ENCODE assay signal across 17 cellular contexts in the genomic region with DNA sequence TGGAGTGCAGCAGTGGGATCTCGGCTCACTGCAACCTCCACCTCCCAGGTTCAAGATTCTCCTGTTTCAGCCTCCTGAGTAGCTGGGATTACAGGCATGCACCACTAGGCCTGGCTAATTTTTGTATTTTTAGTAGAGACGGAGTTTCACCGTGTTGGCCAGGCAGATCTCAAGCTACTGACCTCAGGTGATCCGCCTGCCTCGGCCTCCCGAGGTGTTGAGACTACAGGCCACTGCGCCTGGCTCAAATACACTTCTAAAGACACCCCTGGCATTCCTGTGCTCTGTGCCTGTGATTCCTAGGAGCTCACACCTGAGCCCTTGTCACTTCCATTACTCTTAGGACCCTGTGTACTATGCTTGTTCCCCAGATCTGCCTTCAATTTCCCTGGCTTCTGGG. TPM values are rescaled to one million over a fixed set of nuclear protein-coding genes. Genes with fewer than 3 reads are reported as not detected.
DNase-seq lines count a peak whose midpoint lies in the region; TF ChIP-seq lines count a peak whose summit lies in the region.
"Not testable (repeated sequence)": the region's sequence is repeated elsewhere in the genome, so short reads cannot be mapped to it uniquely, and the experiment has no call there.
"Had no signal": no experiment of that assay in that cellular context is flagged by ENCODE, and none has a peak within 500 bp of the region (broad histone marks: within the 10 kb centered on the region; RNA-seq: fewer than 3 reads in every experiment).

No MANE protein-coding gene starts in this region.

- not testable (repeated sequence) for DNase-seq in T-helper 2 cell treated with Interferon-gamma antibody and Interleukin-4, amounts not matched to agents 5 μg/mL and 100 μg/mL, for 36 hours (ENCODE audit: low spot score); activated T-helper 1 cell treated with anti-CD3 and anti-CD28 coated beads, Interleukin-12 subunit alpha, Interleukin-12 subunit beta, Interleukin-2, Interleukin-4 antibody, amounts not matched to agents 30 ng/mL and 10 ng/mL and 1 ng/mL, durations not matched to agents 14 hours and 24 hours and 36 hours (ENCODE audit: low spot score); MCF 10A (ENCODE audit: unreplicated experiment); immature natural killer cell; neural crest cell (ENCODE audit: low read depth, low spot score)
- peak; percentile 79 to 82 for DNase-seq in thyroid gland

- POLR2A ChIA-PET in HEK293 (lab: Yijun Ruan, JAX), result interaction anchor here (0.7 kb wide), 2 partner anchors 35 to 314 kb away, joined by 3 read pairs; no protein-coding TSS in a partner anchor
- POLR2A ChIA-PET in MCF 10A (lab: Yijun Ruan, JAX), result interaction anchor here (0.6 kb wide), 1 partner anchor 758 kb away, joined by 5 read pairs; no protein-coding TSS in a partner anchor

- 53 to 58% methylated on average over 7 of the region's 7 CpGs for WGBS in thyroid gland, 2 donors

- not testable (repeated sequence) for TF ChIP-seq CTCF in HEK293 (tag by site-specific recombination; IDR thresholded peaks at IDR 0.05); MCF 10A (IDR thresholded peaks at IDR 0.05; ENCODE audit: unreplicated experiment); neural crest cell (conservative IDR thresholded peaks at IDR 0.05); thyroid gland (IDR thresholded peaks at IDR 0.05)

- intact Hi-C loops in activated T-helper 1 cell treated with anti-CD3 and anti-CD28 coated beads, Interleukin-12 subunit alpha, Interleukin-12 subunit beta, Interleukin-2, Interleukin-4 antibody, amounts not matched to agents 30 ng/mL and 10 ng/mL and 1 ng/mL, durations not matched to agents 14 hours and 24 hours and 36 hours (cut with micrococcal nuclease); MCF 10A (cut with micrococcal nuclease); thyroid gland (cut with DNase I): not testable (repeated sequence)

- H4K20me1 ChIP-seq in BLaER1, result peaks cover 59% of the 10 kb centered on the region

- H3K27me3 ChIP-seq in BLaER1, result peaks cover 26% of the 10 kb centered on the region
- not testable (repeated sequence) for H3K27me3 ChIP-seq in thyroid gland

- H3K4me1 Mint-ChIP-seq in T-helper 2 cell treated with Interferon-gamma antibody and Interleukin-4, amounts not matched to agents 5 μg/mL and 100 μg/mL, for 36 hours (ENCODE audit: low read depth), result peaks cover 17% of the 10 kb centered on the region
- H3K4me1 Mint-ChIP-seq in activated T-helper 1 cell treated with anti-CD3 and anti-CD28 coated beads, Interleukin-12 subunit alpha, Interleukin-12 subunit beta, Interleukin-2, Interleukin-4 antibody, amounts not matched to agents 30 ng/mL and 10 ng/mL and 1 ng/mL, durations not matched to agents 14 hours and 24 hours and 36 hours (ENCODE audit: low read depth), result peaks cover 30% of the 10 kb centered on the region
- peaks cover 26% of the 10 kb centered on the region for H3K4me1 Mint-ChIP-seq in MCF 10A (ENCODE audit: insufficient read depth, unreplicated experiment)
- peaks cover 38 to 43% of the 10 kb centered on the region in 2 donors for H3K4me1 Mint-ChIP-seq in immature natural killer cell
- H3K4me1 Mint-ChIP-seq in neural crest cell, result peaks cover 33% of the 10 kb centered on the region

- H3K9ac ChIP-seq in BLaER1, result not testable (repeated sequence)

- H3K4me3 ChIP-seq in BLaER1; HEK293 (ENCODE audit: low read depth, low read length); thyroid gland (replicated peaks in 1 of 3): not testable (repeated sequence)

- not testable (repeated sequence) for H3K27ac ChIP-seq in BLaER1; HEK293 (ENCODE audit: extremely low read depth, low read depth, low read length)
- peak overlapping the region; percentile 72 to 76 (median 74) for H3K27ac ChIP-seq in thyroid gland

- not testable (repeated sequence) for TF ChIP-seq POLR2A in thyroid gland (IDR thresholded peaks at IDR 0.05)

- peak overlapping the region; percentile 27 for H3K27ac Mint-ChIP-seq in T-helper 2 cell treated with Interferon-gamma antibody and Interleukin-4, amounts not matched to agents 5 μg/mL and 100 μg/mL, for 36 hours
- H3K27ac Mint-ChIP-seq in activated T-helper 1 cell treated with anti-CD3 and anti-CD28 coated beads, Interleukin-12 subunit alpha, Interleukin-12 subunit beta, Interleukin-2, Interleukin-4 antibody, amounts not matched to agents 30 ng/mL and 10 ng/mL and 1 ng/mL, durations not matched to agents 14 hours and 24 hours and 36 hours; neural crest cell (ENCODE audit: unreplicated experiment): not testable (repeated sequence)
- peak overlapping the region; percentile 29 for H3K27ac Mint-ChIP-seq in MCF 10A (ENCODE audit: low read depth, unreplicated experiment)
- H3K27ac Mint-ChIP-seq in immature natural killer cell, result peak overlapping the region; percentile 30 to 95 (median 82)

- H3K4me1 ChIP-seq in BLaER1 (peaks cover 18% of the 10 kb centered on the region), thyroid gland (peaks cover 26 to 53% of the 10 kb centered on the region in 2 donors)
- not testable (repeated sequence) for H3K4me1 ChIP-seq in HEK293 (ENCODE audit: control insufficient read depth, insufficient read depth, low read length)

- CTCF ChIA-PET in HEK293 (lab: Yijun Ruan, JAX) (interaction anchor here (0.7 to 1.2 kb wide), 3 partner anchors 18 to 102 kb away, joined by 3 to 4 read pairs (median 3); a partner anchor contains a TSS), MCF 10A (lab: Yijun Ruan, JAX) (interaction anchor here (0.7 kb wide), 1 partner anchor 12 kb away, joined by 3 read pairs; no protein-coding TSS in a partner anchor)

- H3K9me3 ChIP-seq in BLaER1; HEK293 (ENCODE audit: control insufficient read depth, insufficient read depth, low read depth, low read length); thyroid gland: not testable (repeated sequence)

- not testable (repeated sequence) for H3K9me3 Mint-ChIP-seq in T-helper 2 cell treated with Interferon-gamma antibody and Interleukin-4, amounts not matched to agents 5 μg/mL and 100 μg/mL, for 36 hours; activated T-helper 1 cell treated with anti-CD3 and anti-CD28 coated beads, Interleukin-12 subunit alpha, Interleukin-12 subunit beta, Interleukin-2, Interleukin-4 antibody, amounts not matched to agents 30 ng/mL and 10 ng/mL and 1 ng/mL, durations not matched to agents 14 hours and 24 hours and 36 hours; MCF 10A (ENCODE audit: unreplicated experiment); immature natural killer cell; neural crest cell

- H3K27me3 Mint-ChIP-seq in T-helper 2 cell treated with Interferon-gamma antibody and Interleukin-4, amounts not matched to agents 5 μg/mL and 100 μg/mL, for 36 hours (ENCODE audit: low read depth), result peaks cover 33% of the 10 kb centered on the region
- peaks cover 24% of the 10 kb centered on the region for H3K27me3 Mint-ChIP-seq in activated T-helper 1 cell treated with anti-CD3 and anti-CD28 coated beads, Interleukin-12 subunit alpha, Interleukin-12 subunit beta, Interleukin-2, Interleukin-4 antibody, amounts not matched to agents 30 ng/mL and 10 ng/mL and 1 ng/mL, durations not matched to agents 14 hours and 24 hours and 36 hours (ENCODE audit: insufficient read depth)
- H3K27me3 Mint-ChIP-seq in MCF 10A (ENCODE audit: insufficient read depth, unreplicated experiment) (peaks cover 33% of the 10 kb centered on the region), immature natural killer cell (ENCODE audit: low read depth in 3 of 3) (peaks cover 8 to 14% (median 8%) of the 10 kb centered on the region in 3 donors), neural crest cell (ENCODE audit: low read depth) (peaks cover 44% of the 10 kb centered on the region)

- H3K36me3 Mint-ChIP-seq in T-helper 2 cell treated with Interferon-gamma antibody and Interleukin-4, amounts not matched to agents 5 μg/mL and 100 μg/mL, for 36 hours (ENCODE audit: low read depth), result peaks cover 25% of the 10 kb centered on the region
- peaks cover 26% of the 10 kb centered on the region for H3K36me3 Mint-ChIP-seq in activated T-helper 1 cell treated with anti-CD3 and anti-CD28 coated beads, Interleukin-12 subunit alpha, Interleukin-12 subunit beta, Interleukin-2, Interleukin-4 antibody, amounts not matched to agents 30 ng/mL and 10 ng/mL and 1 ng/mL, durations not matched to agents 14 hours and 24 hours and 36 hours (ENCODE audit: low read depth)
- peaks cover 11% of the 10 kb centered on the region for H3K36me3 Mint-ChIP-seq in MCF 10A (ENCODE audit: insufficient read depth, unreplicated experiment)
- not testable (repeated sequence) for H3K36me3 Mint-ChIP-seq in immature natural killer cell; neural crest cell (ENCODE audit: low read depth)

- H3K4me3 Mint-ChIP-seq in T-helper 2 cell treated with Interferon-gamma antibody and Interleukin-4, amounts not matched to agents 5 μg/mL and 100 μg/mL, for 36 hours, result peak overlapping the region; percentile 97
- H3K4me3 Mint-ChIP-seq in activated T-helper 1 cell treated with anti-CD3 and anti-CD28 coated beads, Interleukin-12 subunit alpha, Interleukin-12 subunit beta, Interleukin-2, Interleukin-4 antibody, amounts not matched to agents 30 ng/mL and 10 ng/mL and 1 ng/mL, durations not matched to agents 14 hours and 24 hours and 36 hours, result peak overlapping the region; percentile 35
- peak overlapping the region; percentile 40 for H3K4me3 Mint-ChIP-seq in MCF 10A (ENCODE audit: unreplicated experiment)
- H3K4me3 Mint-ChIP-seq in immature natural killer cell, result peak overlapping the region; percentile 58 to 99 (median 87)
- peak overlapping the region; percentile 89 for H3K4me3 Mint-ChIP-seq in neural crest cell

- peak overlapping the region; percentile 85; the same call in 1 of the 2 replicates for H3K4me2 ChIP-seq in BLaER1

- H3K36me3 ChIP-seq in BLaER1, result peaks cover 27% of the 10 kb centered on the region
- H3K36me3 ChIP-seq in HEK293 (ENCODE audit: control insufficient read depth in 2 of 2, insufficient read depth in 1 of 2, low read length in 2 of 2), result peaks cover 14 to 24% of the 10 kb centered on the region in 2 experiments; a peak in 2 of 3 replicates
- peaks cover 6 to 22% of the 10 kb centered on the region in 2 donors for H3K36me3 ChIP-seq in thyroid gland

- not testable (repeated sequence) for BruUV-seq in MCF 10A (replicated peaks; lab: Mats Ljungman, UMichigan)

RNA-seq across cellular contexts. Expression of a gene that starts 13.6 kb away (rescaled TPM):
- total RNA-seq in activated T-helper 1 cell treated with anti-CD3 and anti-CD28 coated beads, Interleukin-12 subunit alpha, Interleukin-12 subunit beta, Interleukin-2, Interleukin-4 antibody, amounts not matched to agents 30 ng/mL and 10 ng/mL and 1 ng/mL, durations not matched to agents 14 hours and 24 hours and 36 hours, result 100 and 104 TPM in 2 replicates
- total RNA-seq in MCF 10A (2022) (55.6 and 62.7 TPM in 2 replicates), neural crest cell (109 and 113 TPM in 2 replicates), thyroid gland (100 to 1,000 TPM in 2 of 4 donors, 10 to 100 TPM in 2; 94.2 to 120 (median 105) TPM)
- 100 to 1,000 TPM in 2 of 3 donors, 10 to 100 TPM in 1; 88.4 to 124 (median 101) TPM for polyA plus RNA-seq in immature natural killer cell

RNA-seq across cellular contexts. Expression of a gene that starts 34.5 kb away (rescaled TPM):
- total RNA-seq in activated T-helper 1 cell treated with anti-CD3 and anti-CD28 coated beads, Interleukin-12 subunit alpha, Interleukin-12 subunit beta, Interleukin-2, Interleukin-4 antibody, amounts not matched to agents 30 ng/mL and 10 ng/mL and 1 ng/mL, durations not matched to agents 14 hours and 24 hours and 36 hours, result 40.6 and 45.5 TPM in 2 replicates
- 10.1 and 13.2 TPM in 2 replicates for total RNA-seq in MCF 10A (2022)
- 100 to 1,000 TPM; 129 to 151 (median 150) TPM for polyA plus RNA-seq in immature natural killer cell
- 14.1 and 15.2 TPM in 2 replicates for total RNA-seq in neural crest cell
- 10 to 100 TPM; 21.5 to 56.6 (median 31.5) TPM for total RNA-seq in thyroid gland

RNA-seq across cellular contexts. Expression of a gene that starts 37.2 kb away (rescaled TPM):
- total RNA-seq in activated T-helper 1 cell treated with anti-CD3 and anti-CD28 coated beads, Interleukin-12 subunit alpha, Interleukin-12 subunit beta, Interleukin-2, Interleukin-4 antibody, amounts not matched to agents 30 ng/mL and 10 ng/mL and 1 ng/mL, durations not matched to agents 14 hours and 24 hours and 36 hours, result 0.91 TPM in 1 of 2 replicates, not detected in the other
- total RNA-seq in MCF 10A (2022), result 0.70 TPM in 1 of 2 replicates, not detected in the other
- polyA plus RNA-seq in immature natural killer cell, result not detected
- 6.9 and 9.9 TPM in 2 replicates for total RNA-seq in neural crest cell
- total RNA-seq in thyroid gland, result not detected
- total RNA-seq: lung microvascular endothelial cell, omental fat pad, renal cortical epithelial cell, upper lobe of right lung had no signal

RNA-seq across cellular contexts. Expression of a gene that starts 37.7 kb away (rescaled TPM):
- not detected in 2 replicates for total RNA-seq in activated T-helper 1 cell treated with anti-CD3 and anti-CD28 coated beads, Interleukin-12 subunit alpha, Interleukin-12 subunit beta, Interleukin-2, Interleukin-4 antibody, amounts not matched to agents 30 ng/mL and 10 ng/mL and 1 ng/mL, durations not matched to agents 14 hours and 24 hours and 36 hours
- total RNA-seq in MCF 10A (2022) (not detected in 2 replicates), neural crest cell (not detected in 2 replicates), thyroid gland (not detected)
- under 1 TPM in 1 of 3 donors, not detected in 2; 0.48 TPM for polyA plus RNA-seq in immature natural killer cell
- total RNA-seq: activated CD4-positive, alpha-beta memory T cell treated with anti-CD3 and anti-CD28 coated beads for 36 hours; esophagus muscularis mucosa; foreskin keratinocyte; heart right ventricle; lung microvascular endothelial cell; PC-9; renal cortical epithelial cell; upper lobe of right lung had no signal
- polyA plus RNA-seq: foreskin keratinocyte, heart right ventricle had no signal

Comparison
In these comparisons a context has a peak if more than half of its experiments do, and no peak if none do; other contexts are left out.
1. H3K4me3 Mint-ChIP-seq: peak in every context shown above with its lines; median percentile 97 in T-helper 2 cell treated with Interferon-gamma antibody and Interleukin-4, amounts not matched to agents 5 μg/mL and 100 μg/mL, for 36 hours; 89 in neural crest cell; 87 in immature natural killer cell; 40 in MCF 10A; 35 in activated T-helper 1 cell treated with anti-CD3 and anti-CD28 coated beads, Interleukin-12 subunit alpha, Interleukin-12 subunit beta, Interleukin-2, Interleukin-4 antibody, amounts not matched to agents 30 ng/mL and 10 ng/mL and 1 ng/mL, durations not matched to agents 14 hours and 24 hours and 36 hours.